1 cellular context compared by ENCODE assay signal in the genomic region with DNA sequence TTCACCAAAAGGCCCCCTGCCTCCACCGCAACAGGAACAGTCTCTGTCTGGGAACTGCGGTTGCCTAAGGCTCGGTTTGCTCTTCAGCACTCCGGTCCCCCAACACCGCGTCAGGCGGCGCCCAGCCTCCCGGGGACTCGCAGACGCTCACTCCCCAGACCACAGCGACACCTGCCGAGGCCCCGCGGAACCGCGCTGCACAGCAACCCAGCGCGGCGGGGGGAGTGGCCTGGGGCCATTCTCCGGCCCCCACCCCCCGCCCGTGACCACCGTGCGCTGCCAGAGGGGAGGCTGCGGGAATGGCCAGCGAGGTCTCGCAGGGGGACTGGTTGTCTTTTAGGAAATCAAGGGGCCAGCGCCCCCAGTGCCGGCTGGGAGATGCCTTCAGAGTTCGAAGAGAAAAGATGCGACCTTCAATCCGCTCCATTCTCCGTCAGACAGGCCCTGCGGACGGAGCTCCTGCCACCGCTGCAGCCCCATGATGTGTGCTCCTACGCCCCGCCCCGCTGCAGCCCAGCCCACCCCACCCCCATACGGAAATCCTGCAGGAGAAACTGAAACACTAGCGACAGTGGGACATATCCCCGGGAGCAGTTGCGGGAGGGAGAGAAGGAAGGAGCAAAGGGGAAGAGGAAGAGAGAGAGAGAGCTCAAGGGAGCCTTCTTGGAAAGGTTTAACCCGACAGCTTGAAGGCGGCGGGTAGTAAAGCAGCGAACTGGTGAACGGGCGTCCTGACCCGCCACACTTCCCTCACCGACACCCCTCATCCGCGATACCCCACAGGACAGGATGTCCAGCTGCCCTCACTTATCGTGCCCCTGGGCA.
TF ChIP-seq lines count a peak whose summit lies in the region.

No MANE protein-coding gene starts in this region.

TF ChIP-seq in GM12878, 131 proteins besides CTCF, POLR2A, EP300 and RAD21 (continued from another document):
- TF ChIP-seq LARP7 (IDR thresholded peaks at IDR 0.05) (0 out of 2 replicates have a peak, but pooled peaks have one; percentile 37), RUNX3 (IDR thresholded peaks at IDR 0.05; ENCODE audit: low read length) (peak; percentile 66), RB1 (IDR thresholded peaks at IDR 0.05; ENCODE audit: borderline replicate concordance) (peak; percentile 63; the same call in 1 of the 2 replicates), SMARCA5 (IDR thresholded peaks at IDR 0.05) (peak; percentile 77), SKIL (IDR thresholded peaks at IDR 0.05; ENCODE audit: low read depth, poor library complexity, severe bottlenecking) (no peak), TAF1 (IDR thresholded peaks at IDR 0.05; ENCODE audit: borderline replicate concordance, low read depth, low read length) (0 out of 2 replicates have a peak, but pooled peaks have one; percentile 33), NBN (IDR thresholded peaks at IDR 0.05) (peak; percentile 51; the same call in 1 of the 2 replicates), GATAD2B (conservative IDR thresholded peaks at IDR 0.05; ENCODE audit: low read depth) (0 out of 2 replicates have a peak, but pooled peaks have one; percentile 31)
- TF ChIP-seq, protein P1, sequence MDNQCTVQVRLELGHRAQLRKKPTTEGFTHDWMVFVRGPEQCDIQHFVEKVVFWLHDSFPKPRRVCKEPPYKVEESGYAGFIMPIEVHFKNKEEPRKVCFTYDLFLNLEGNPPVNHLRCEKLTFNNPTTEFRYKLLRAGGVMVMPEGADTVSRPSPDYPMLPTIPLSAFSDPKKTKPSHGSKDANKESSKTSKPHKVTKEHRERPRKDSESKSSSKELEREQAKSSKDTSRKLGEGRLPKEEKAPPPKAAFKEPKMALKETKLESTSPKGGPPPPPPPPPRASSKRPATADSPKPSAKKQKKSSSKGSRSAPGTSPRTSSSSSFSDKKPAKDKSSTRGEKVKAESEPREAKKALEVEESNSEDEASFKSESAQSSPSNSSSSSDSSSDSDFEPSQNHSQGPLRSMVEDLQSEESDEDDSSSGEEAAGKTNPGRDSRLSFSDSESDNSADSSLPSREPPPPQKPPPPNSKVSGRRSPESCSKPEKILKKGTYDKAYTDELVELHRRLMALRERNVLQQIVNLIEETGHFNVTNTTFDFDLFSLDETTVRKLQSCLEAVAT (IDR thresholded peaks at IDR 0.05) = no peak
- TF ChIP-seq, protein P2, sequence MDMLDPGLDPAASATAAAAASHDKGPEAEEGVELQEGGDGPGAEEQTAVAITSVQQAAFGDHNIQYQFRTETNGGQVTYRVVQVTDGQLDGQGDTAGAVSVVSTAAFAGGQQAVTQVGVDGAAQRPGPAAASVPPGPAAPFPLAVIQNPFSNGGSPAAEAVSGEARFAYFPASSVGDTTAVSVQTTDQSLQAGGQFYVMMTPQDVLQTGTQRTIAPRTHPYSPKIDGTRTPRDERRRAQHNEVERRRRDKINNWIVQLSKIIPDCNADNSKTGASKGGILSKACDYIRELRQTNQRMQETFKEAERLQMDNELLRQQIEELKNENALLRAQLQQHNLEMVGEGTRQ (IDR thresholded peaks at IDR 0.05; ENCODE audit: borderline replicate concordance, low read depth, low read length) = no peak
